In the genomic region with DNA sequence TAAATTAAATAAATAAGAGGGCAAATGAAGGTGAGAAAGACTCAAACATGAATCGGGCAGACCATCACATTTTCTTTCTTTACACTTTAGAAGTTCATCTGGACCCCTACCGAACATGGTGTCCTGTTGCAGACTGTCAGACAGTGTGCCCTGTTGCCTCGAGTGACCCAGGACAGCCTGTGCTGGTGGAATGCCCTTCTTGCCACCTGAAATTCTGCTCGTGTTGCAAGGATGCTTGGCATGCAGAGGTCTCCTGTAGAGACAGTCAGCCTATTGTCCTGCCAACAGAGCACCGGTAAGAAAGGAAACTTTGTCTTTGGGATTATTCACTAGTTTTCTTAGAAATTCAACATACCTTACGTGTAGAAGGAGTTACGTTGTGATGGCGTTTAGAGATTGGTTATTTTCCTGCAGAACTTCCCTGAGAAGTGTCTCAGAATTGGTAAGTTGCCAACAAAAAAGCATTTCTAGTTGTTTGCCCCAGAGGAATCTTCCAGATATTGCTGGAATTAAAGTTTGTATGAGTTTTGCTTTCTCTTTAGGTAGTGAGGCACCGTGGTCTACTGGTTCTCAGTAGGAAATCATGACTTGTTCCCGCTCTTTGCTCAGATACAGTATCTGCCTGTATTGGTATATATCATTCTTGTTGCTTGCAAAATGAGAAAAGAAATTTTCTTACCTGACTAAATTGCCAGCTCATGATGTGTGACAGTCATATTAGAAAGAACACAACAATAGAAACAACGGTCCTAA, we compare ENCODE assay signal across 26 cellular contexts.
DNase-seq lines count a peak whose midpoint lies in the region; ATAC-seq and TF ChIP-seq lines count a peak whose summit lies in the region.
"Had no signal": no experiment of that assay in that cellular context is flagged by ENCODE, and none has a peak within 500 bp of the region (broad histone marks: within the 10 kb centered on the region; RNA-seq: fewer than 3 reads in every experiment).

No MANE protein-coding gene starts in this region.

- in situ Hi-C loops in SK-MEL-5 (cut with HindIII; ENCODE audit: low pct_unique_long_range_greater_than_20kb, low sequenced_read_pairs) (no loop called here), mammary epithelial cell (cut with MboI; ENCODE audit: low sequenced_read_pairs in 2 of 2) (no loop called here)

- H3K4me2 ChIP-seq in mammary epithelial cell (ENCODE audit: insufficient read depth, low read depth, low read length), result peak overlapping the region; percentile 64
- H3K4me2 ChIP-seq in neural progenitor cell, result no peak overlapping the region

- POLR2A ChIA-PET in activated CD4-positive, alpha-beta memory T cell treated with anti-CD3 and anti-CD28 coated beads, Interleukin-2, amount 10 ng/mL, durations not matched to agents 7 days and 5 days (lab: Charles Lee), result no interaction called here

- TF ChIP-seq CTCF in mammary epithelial cell (conservative IDR thresholded peaks at IDR 0.05 in 1 of 2, IDR thresholded peaks at IDR 0.05 in 1 of 2; ENCODE audit: extremely low read depth in 1 of 2, insufficient read depth in 1 of 2, low read depth in 1 of 2, low read length in 2 of 2), result no peak
- no peak for TF ChIP-seq CTCF in neural progenitor cell (IDR thresholded peaks at IDR 0.05)

- intact Hi-C loops in mammary epithelial cell (cut with micrococcal nuclease), result loop anchor here (5.0 kb wide), 2 partner anchors 70 to 130 kb away; a partner anchor contains a TSS

- no peaks in the 10 kb centered on the region for H3F3A ChIP-seq in neural progenitor cell (ENCODE audit: low read depth)

- DNase-seq in COLO829 (ENCODE audit: low spot score) (peak; percentile 9), SK-MEL-5 (ENCODE audit: low read depth, low spot score) (peak; percentile 38), mammary epithelial cell (peak; percentile 66), neural progenitor cell (ENCODE audit: low spot score) (peak; percentile 11), NCI-H1048 (lab: John Stamatoyannopoulos, UW) (no peak)
- DNase-seq in activated CD4-positive, alpha-beta memory T cell treated with anti-CD3 and anti-CD28 coated beads, Interleukin-2, amount 10 ng/mL, durations not matched to agents 7 days and 5 days, result no peak
- DNase-seq: activated CD8-positive, alpha-beta memory T cell treated with anti-CD3 and anti-CD28 coated beads for 24 hours; activated effector memory CD4-positive, alpha-beta T cell treated with anti-CD3 and anti-CD28 coated beads, Interleukin-2, amount 50 U/mL, for 16 hours; activated T-cell treated with anti-CD3 and anti-CD28 coated beads, Interleukin-2, amount 50 U/mL, for 1 hour; body of pancreas; CD4-positive, alpha-beta T cell; EL; glutamatergic neuron; NCI-H1105; NCI-H1930; NCI-H526 treated with DMSO at 0.1 percent for 48 hours; stimulated activated naive CD4-positive, alpha-beta T cell treated with Interleukin-2 at 50 U/mL for 16 hours; T-helper 2 cell; tibial artery had no signal

- no peaks in the 10 kb centered on the region for H3K9me3 Mint-ChIP-seq in neural progenitor cell
- H3K9me3 Mint-ChIP-seq in activated CD4-positive, alpha-beta memory T cell treated with anti-CD3 and anti-CD28 coated beads, Interleukin-2, amount 10 ng/mL, durations not matched to agents 7 days and 5 days, result no peaks in the 10 kb centered on the region
- H3K9me3 Mint-ChIP-seq: CD4-positive, alpha-beta T cell had no signal

- H3K9me3 ChIP-seq in mammary epithelial cell (replicated peaks; ENCODE audit: insufficient read depth, low read length) (no peaks in the 10 kb centered on the region), neural progenitor cell (ENCODE audit: low read depth) (no peaks in the 10 kb centered on the region)
- H3K9me3 ChIP-seq: body of pancreas, SJSA1, tibial artery had no signal

- H3K79me2 ChIP-seq in mammary epithelial cell (ENCODE audit: insufficient read depth, low read length), result peaks cover 29% of the 10 kb centered on the region
- H3K79me2 ChIP-seq in neural progenitor cell (ENCODE audit: low read depth), result no peaks in the 10 kb centered on the region

- no peak for ATAC-seq in GM18867 (IDR thresholded peaks at IDR 0.05; ENCODE audit: unreplicated experiment)
- ATAC-seq in GM18907 (IDR thresholded peaks at IDR 0.05; ENCODE audit: unreplicated experiment), result no peak
- ATAC-seq: body of pancreas, GM12878 had no signal

- H3K27me3 ChIP-seq in mammary epithelial cell (ENCODE audit: insufficient read depth, low read length) (no peaks in the 10 kb centered on the region), neural progenitor cell (no peaks in the 10 kb centered on the region)
- H3K27me3 ChIP-seq: body of pancreas, SJSA1, tibial artery had no signal

- H3K9ac ChIP-seq in mammary epithelial cell (ENCODE audit: insufficient read depth, low read length) (peak overlapping the region; percentile 39), neural progenitor cell (no peak overlapping the region)

- H2AFZ ChIP-seq in mammary epithelial cell (ENCODE audit: low read depth, low read length) (peak overlapping the region; percentile 10), neural progenitor cell (replicated peaks) (peak overlapping the region; percentile 64)

- no peaks in the 10 kb centered on the region for H3K4me1 Mint-ChIP-seq in neural progenitor cell
- no peaks in the 10 kb centered on the region for H3K4me1 Mint-ChIP-seq in activated CD4-positive, alpha-beta memory T cell treated with anti-CD3 and anti-CD28 coated beads, Interleukin-2, amount 10 ng/mL, durations not matched to agents 7 days and 5 days

- H3K36me3 ChIP-seq in mammary epithelial cell (ENCODE audit: insufficient read depth, low read length), result peaks cover 4% of the 10 kb centered on the region
- H3K36me3 ChIP-seq in neural progenitor cell, result no peaks in the 10 kb centered on the region

- H3K27ac ChIP-seq in mammary epithelial cell (ENCODE audit: insufficient read depth, low read depth, low read length), result peak overlapping the region; percentile 62
- no peak overlapping the region for H3K27ac ChIP-seq in neural progenitor cell
- H3K27ac ChIP-seq: body of pancreas, epithelial cell of prostate, SJSA1, tibial artery had no signal

- dilution Hi-C loops in mammary epithelial cell (cut with HindIII; ENCODE audit: low sequenced_read_pairs), result no loop called here

- no peaks in the 10 kb centered on the region for H3K36me3 Mint-ChIP-seq in neural progenitor cell
- no peaks in the 10 kb centered on the region for H3K36me3 Mint-ChIP-seq in activated CD4-positive, alpha-beta memory T cell treated with anti-CD3 and anti-CD28 coated beads, Interleukin-2, amount 10 ng/mL, durations not matched to agents 7 days and 5 days (ENCODE audit: low read depth)

- BruUV-seq in mammary epithelial cell (replicated peaks; lab: Mats Ljungman, UMichigan), result no TSS peak

- 19% methylated on average over 11 of the region's 11 CpGs for WGBS in mammary epithelial cell (ENCODE audit: low coverage, missing lambda C conversion rate)

- no peaks in the 10 kb centered on the region for H4K20me1 ChIP-seq in mammary epithelial cell (ENCODE audit: insufficient read depth, low read length)
- H4K20me1 ChIP-seq in neural progenitor cell (ENCODE audit: low read depth), result no peaks in the 10 kb centered on the region

- CTCF ChIA-PET in mammary epithelial cell (lab: Charles Lee; ENCODE audit: low non-redundant PET), result no interaction called here
- CTCF ChIA-PET in activated CD4-positive, alpha-beta memory T cell treated with anti-CD3 and anti-CD28 coated beads, Interleukin-2, amount 10 ng/mL, durations not matched to agents 7 days and 5 days (lab: Charles Lee), result no interaction called here

- H3K4me3 Mint-ChIP-seq in neural progenitor cell, result no peak overlapping the region
- no peak overlapping the region for H3K4me3 Mint-ChIP-seq in activated CD4-positive, alpha-beta memory T cell treated with anti-CD3 and anti-CD28 coated beads, Interleukin-2, amount 10 ng/mL, durations not matched to agents 7 days and 5 days
- H3K4me3 Mint-ChIP-seq: CD4-positive, alpha-beta T cell; memory B cell had no signal

- H3K4me3 ChIP-seq in mammary epithelial cell (replicated peaks in 1 of 3; ENCODE audit: insufficient read depth in 1 of 3, low read depth in 2 of 3, low read length in 3 of 3), result peak overlapping the region in 1 of 3 experiments; percentile 1
- no peak overlapping the region for H3K4me3 ChIP-seq in neural progenitor cell
- H3K4me3 ChIP-seq: body of pancreas, GM12878, SJSA1, tibial artery had no signal

- no peak overlapping the region for H3K27ac Mint-ChIP-seq in neural progenitor cell
- no peak overlapping the region for H3K27ac Mint-ChIP-seq in activated CD4-positive, alpha-beta memory T cell treated with anti-CD3 and anti-CD28 coated beads, Interleukin-2, amount 10 ng/mL, durations not matched to agents 7 days and 5 days
- H3K27ac Mint-ChIP-seq: CD4-positive, alpha-beta T cell; IgD-negative memory B cell; memory B cell had no signal

- H3K4me1 ChIP-seq in mammary epithelial cell (ENCODE audit: insufficient read depth, low read length), result peaks cover 22% of the 10 kb centered on the region
- peaks cover 4% of the 10 kb centered on the region for H3K4me1 ChIP-seq in neural progenitor cell
- H3K4me1 ChIP-seq: body of pancreas, SJSA1 had no signal

- H3K27me3 Mint-ChIP-seq in neural progenitor cell (ENCODE audit: insufficient read depth, low read depth), result no peaks in the 10 kb centered on the region
- no peaks in the 10 kb centered on the region for H3K27me3 Mint-ChIP-seq in activated CD4-positive, alpha-beta memory T cell treated with anti-CD3 and anti-CD28 coated beads, Interleukin-2, amount 10 ng/mL, durations not matched to agents 7 days and 5 days
- H3K27me3 Mint-ChIP-seq: CD4-positive, alpha-beta T cell; IgD-negative memory B cell; memory B cell had no signal

Comparison
In these comparisons a context has a peak if more than half of its experiments do, and no peak if none do; other contexts are left out.
1. DNase-seq: peak in COLO829 (single experiment), SK-MEL-5 (single experiment), mammary epithelial cell (single experiment) and neural progenitor cell (single experiment); none in NCI-H1048 (single experiment) and activated CD4-positive, alpha-beta memory T cell treated with anti-CD3 and anti-CD28 coated beads, Interleukin-2, amount 10 ng/mL, durations not matched to agents 7 days and 5 days (single experiment).